ENCODE assay signal across 17 cellular contexts in the genomic region with DNA sequence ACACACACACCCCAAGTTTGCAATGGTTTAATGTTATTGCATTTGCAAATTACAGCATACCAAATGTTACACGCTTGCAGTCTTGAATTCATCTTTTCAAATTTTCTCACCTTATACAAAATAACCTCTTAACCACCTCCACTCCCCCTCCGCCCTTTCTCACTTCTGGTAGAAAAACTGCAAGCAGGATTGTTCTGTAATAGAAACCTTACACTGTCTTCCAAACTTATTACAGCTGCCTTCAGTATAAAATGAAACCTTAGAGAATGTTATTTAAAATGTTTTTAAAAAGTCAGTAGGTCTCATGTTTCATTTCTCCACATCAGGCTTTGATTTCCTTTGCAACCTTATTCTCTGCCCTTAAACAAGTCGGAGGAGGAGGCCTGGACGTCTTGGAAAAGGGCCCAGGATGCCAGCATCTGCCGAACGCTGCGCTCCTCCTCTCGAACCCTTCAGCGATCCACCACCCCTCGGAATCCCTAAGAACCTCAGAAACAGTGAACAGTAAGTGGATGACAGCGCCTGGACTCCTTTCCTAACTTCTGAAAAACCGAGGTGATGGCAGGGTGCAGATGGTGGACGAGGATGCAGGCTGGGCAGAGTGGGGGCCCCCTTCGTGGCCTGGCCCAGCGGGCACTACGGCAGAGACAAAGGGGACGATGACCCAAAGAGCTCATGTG.
DNase-seq lines count a peak whose midpoint lies in the region; ATAC-seq and TF ChIP-seq lines count a peak whose summit lies in the region.
"Had no signal": no experiment of that assay in that cellular context is flagged by ENCODE, and none has a peak within 500 bp of the region (broad histone marks: within the 10 kb centered on the region; RNA-seq: fewer than 3 reads in every experiment).

No MANE protein-coding gene starts in this region.

- H3K27me3 Mint-ChIP-seq in central memory CD8-positive, alpha-beta T cell, result no peaks in the 10 kb centered on the region
- H3K27me3 Mint-ChIP-seq: activated CD4-positive, alpha-beta T cell treated with anti-CD3 and anti-CD28 coated beads for 36 hours had no signal

- H3K4me1 Mint-ChIP-seq in central memory CD8-positive, alpha-beta T cell, result peaks cover 9% of the 10 kb centered on the region
- H3K4me1 Mint-ChIP-seq: activated CD4-positive, alpha-beta T cell treated with anti-CD3 and anti-CD28 coated beads for 36 hours had no signal

- peak overlapping the region; percentile 23 for H3K4me3 Mint-ChIP-seq in central memory CD8-positive, alpha-beta T cell
- H3K4me3 Mint-ChIP-seq: activated CD4-positive, alpha-beta T cell treated with anti-CD3 and anti-CD28 coated beads for 36 hours had no signal

- peak overlapping the region; percentile 53 for H3K27ac Mint-ChIP-seq in central memory CD8-positive, alpha-beta T cell (ENCODE audit: low read depth)
- H3K27ac Mint-ChIP-seq: activated CD4-positive, alpha-beta T cell treated with anti-CD3 and anti-CD28 coated beads for 36 hours had no signal

- H3K9me3 Mint-ChIP-seq in central memory CD8-positive, alpha-beta T cell, result no peaks in the 10 kb centered on the region

- peaks cover 1% of the 10 kb centered on the region for H3K36me3 Mint-ChIP-seq in central memory CD8-positive, alpha-beta T cell (ENCODE audit: insufficient read depth)

- H3K27ac ChIP-seq in layer of hippocampus (ENCODE audit: low read depth, low read length) (peak overlapping the region; percentile 99), skin epidermis (peak overlapping the region in 12 of 21 experiments; percentile 17 to 84 (median 69))
- H3K27ac ChIP-seq: parathyroid adenoma had no signal

- ATAC-seq in central memory CD8-positive, alpha-beta T cell (replicated peaks; ENCODE audit: extremely low read depth, poor library complexity, severe bottlenecking), result peak; percentile 28
- ATAC-seq in left ventricle myocardium superior, result no peak
- ATAC-seq: activated CD4-positive, alpha-beta T cell treated with anti-CD3 and anti-CD28 coated beads for 36 hours; GM12878 had no signal

- H3K27me3 ChIP-seq in layer of hippocampus (ENCODE audit: control insufficient read depth, insufficient read depth, low read length), result no peaks in the 10 kb centered on the region

- intact Hi-C loops in left ventricle myocardium superior (cut with micrococcal nuclease), result no loop called here

- no peak overlapping the region for H3K4me3 ChIP-seq in AG10803 (ENCODE audit: low read length)
- no peak overlapping the region for H3K4me3 ChIP-seq in skin epidermis
- H3K4me3 ChIP-seq: GM12878, mucosa of descending colon had no signal

- no peak for TF ChIP-seq CTCF in AG10803 (conservative IDR thresholded peaks at IDR 0.05; ENCODE audit: low read length)

- DNase-seq in AG10803 (ENCODE audit: low read depth) (peak; percentile 12), amniotic stem cell (lab: John Stamatoyannopoulos, UW) (no peak), left ventricle myocardium superior (no peak), germinal center (ENCODE audit: low spot score) (no peak)
- no peak for DNase-seq in central memory CD8-positive, alpha-beta T cell (ENCODE audit: low spot score in 2 of 2)
- no peak for DNase-seq in activated CD4-positive, alpha-beta T cell treated with anti-CD3 and anti-CD28 coated beads for 1 hour
- DNase-seq: activated CD4-positive, alpha-beta T cell treated with anti-CD3 and anti-CD28 coated beads for 36 hours; activated CD8-positive, alpha-beta memory T cell treated with anti-CD3 and anti-CD28 coated beads, Interleukin-2, amount 50 U/mL, for 4 hours; activated naive CD4-positive, alpha-beta T cell treated with Interleukin-2 at 50 U/mL for 16 hours; NCI-H187; SIG-M5; T-helper 2 cell had no signal
